ENCODE assay signal across 8 cellular contexts in genomic region chr19:42246143-42246868, GRCh38. TPM values are rescaled to one million over a fixed set of nuclear protein-coding genes. Genes with fewer than 3 reads are reported as not detected.
DNase-seq lines count a peak whose midpoint lies in the region; ATAC-seq and TF ChIP-seq lines count a peak whose summit lies in the region.

No MANE protein-coding gene starts in this region.

- no peak overlapping the region for H3K4me3 ChIP-seq in IMR-90 (ENCODE audit: insufficient read depth, low read depth, low read length)
- H3K4me3 ChIP-seq in heart left ventricle: peak overlapping the region in 1 of 12 donors; percentile 16

- H3K79me1 ChIP-seq in IMR-90 (ENCODE audit: low read depth in 1 of 2, low read length in 2 of 2): peaks cover 6 to 57% of the 10 kb centered on the region in 2 experiments; a peak in 3 of 4 replicates

- H3K14ac ChIP-seq in IMR-90 (replicated peaks; ENCODE audit: low read depth, low read length): no peak overlapping the region; the same call in 1 of the 2 replicates

- POLR2A ChIA-PET in IMR-90 (lab: Charles Lee; ENCODE audit: unreplicated experiment): interaction anchor here (1.0 kb wide), 1 partner anchor 50 kb away, joined by 3 read pairs; no protein-coding TSS in a partner anchor

- no CpG with 5 or more reads among the region's 10 CpGs for WGBS in IMR-90 (ENCODE audit: extremely low coverage in 2 of 2, insufficient read length in 1 of 2), 2 experiments
- 10 to 17% (median 12%) methylated on average over 7 to 10 of the region's 10 CpGs for WGBS in heart left ventricle, 4 donors

- H3K27me3 Mint-ChIP-seq in activated naive CD8-positive, alpha-beta T cell: no peaks in the 10 kb centered on the region
- H3K27me3 Mint-ChIP-seq in progenitor cell of endocrine pancreas: no peaks in the 10 kb centered on the region

- no peak overlapping the region for H2BK120ac ChIP-seq in IMR-90 (ENCODE audit: low read depth, low read length)

- peak overlapping the region; percentile 82 for H2AK5ac ChIP-seq in IMR-90 (ENCODE audit: low read depth, low read length)

- in situ Hi-C loops in IMR-90 (cut with MboI; ENCODE audit: low sequenced_read_pairs): no loop called here

- no peaks in the 10 kb centered on the region for H3K9me3 ChIP-seq in IMR-90 (ENCODE audit: control insufficient read depth, insufficient read depth, low read length)
- H3K9me3 ChIP-seq in heart left ventricle: no peaks in the 10 kb centered on the region

- H2BK5ac ChIP-seq in IMR-90 (ENCODE audit: low read depth, low read length, poor library complexity, severe bottlenecking): peak overlapping the region; percentile 44

- H3K4me1 ChIP-seq in IMR-90 (ENCODE audit: control insufficient read depth, insufficient read depth, low read length): peaks cover 16% of the 10 kb centered on the region
- H3K4me1 ChIP-seq in heart left ventricle: peaks cover 13 to 82% (median 64%) of the 10 kb centered on the region in 12 donors

- BruUV-seq in IMR-90 (replicated peaks; lab: Mats Ljungman, UMichigan): no TSS peak

- no peaks in the 10 kb centered on the region for H3K9me3 Mint-ChIP-seq in activated naive CD8-positive, alpha-beta T cell (ENCODE audit: low read depth)
- H3K9me3 Mint-ChIP-seq in progenitor cell of endocrine pancreas (ENCODE audit: low read depth): no peaks in the 10 kb centered on the region

- H2BK20ac ChIP-seq in IMR-90 (ENCODE audit: low read depth, low read length): no peak overlapping the region

- H3K4me3 Mint-ChIP-seq in activated naive CD8-positive, alpha-beta T cell: no peak overlapping the region
- no peak overlapping the region for H3K4me3 Mint-ChIP-seq in progenitor cell of endocrine pancreas (ENCODE audit: low read depth)

- no peaks in the 10 kb centered on the region for H3K36me3 Mint-ChIP-seq in activated naive CD8-positive, alpha-beta T cell
- H3K36me3 Mint-ChIP-seq in progenitor cell of endocrine pancreas (ENCODE audit: insufficient read depth): peaks cover 3% of the 10 kb centered on the region

- H3K56ac ChIP-seq in IMR-90 (ENCODE audit: extremely low read depth, insufficient read depth, low read length): no peak overlapping the region; the same call in 1 of the 2 replicates

- peak; percentile 90 for TF ChIP-seq CTCF in IMR-90 (conservative IDR thresholded peaks at IDR 0.05; ENCODE audit: low read depth, low read length)
- TF ChIP-seq CTCF in heart left ventricle (IDR thresholded peaks at IDR 0.05): peak; percentile 36 to 81 (median 69)
- peak; percentile 38 for TF ChIP-seq CTCF in progenitor cell of endocrine pancreas (IDR thresholded peaks at IDR 0.05; ENCODE audit: unreplicated experiment)

- H3K27me3 ChIP-seq in IMR-90 (ENCODE audit: control insufficient read depth, insufficient read depth, low read length) (no peaks in the 10 kb centered on the region), heart left ventricle (no peaks in the 10 kb centered on the region)

- H3K18ac ChIP-seq in IMR-90 (ENCODE audit: low read depth, low read length): no peak overlapping the region

- DNase-seq in CD1c-positive myeloid dendritic cell (ENCODE audit: extremely low spot score) (peak; percentile 34), IMR-90 (peak; percentile 83), heart left ventricle (peak; percentile 77 to 87 (median 83)), progenitor cell of endocrine pancreas (ENCODE audit: low spot score, unreplicated experiment) (no peak), NCI-H1436 (lab: John Stamatoyannopoulos, UW) (no peak)

- peak overlapping the region in 1 of 2 experiments; percentile 47; a peak in 1 of 4 replicates for H4K8ac ChIP-seq in IMR-90 (ENCODE audit: low read depth in 2 of 2, low read length in 2 of 2)

- H3K36me3 ChIP-seq in IMR-90 (ENCODE audit: control insufficient read depth, insufficient read depth, low read length) (peaks cover 15% of the 10 kb centered on the region), heart left ventricle (peaks cover 0 to 31% (median 19%) of the 10 kb centered on the region in 9 donors)

- peak overlapping the region; percentile 51 for H3K4ac ChIP-seq in IMR-90 (ENCODE audit: low read depth, low read length)

- peak overlapping the region; percentile 13 for H2AFZ ChIP-seq in IMR-90 (replicated peaks; ENCODE audit: low read length, poor library complexity)

- H4K5ac ChIP-seq in IMR-90 (ENCODE audit: low read depth, low read length): 0 out of 2 replicates have a peak overlapping the region, but pooled peaks have one; percentile 19

- peak overlapping the region; percentile 91 for H2AK9ac ChIP-seq in IMR-90 (replicated peaks; ENCODE audit: low read depth, low read length, poor library complexity)

- H3K9me1 ChIP-seq in IMR-90 (ENCODE audit: insufficient read depth, low read length): no peaks in the 10 kb centered on the region; the same call in 1 of the 2 replicates

- H3K4me2 ChIP-seq in IMR-90 (ENCODE audit: low read depth, low read length): 0 out of 2 replicates have a peak overlapping the region, but pooled peaks have one; percentile 7

- ATAC-seq in IMR-90 (ENCODE audit: low read depth) (no peak), heart left ventricle (peak in 2 of 4 donors; percentile 3 to 5), GM19328 (IDR thresholded peaks at IDR 0.05; ENCODE audit: unreplicated experiment) (no peak), HG03139 (IDR thresholded peaks at IDR 0.05; ENCODE audit: unreplicated experiment) (no peak)

- CTCF ChIA-PET in IMR-90 (lab: Yijun Ruan, JAX): interaction anchor here (0.6 to 5.0 kb wide), 5 partner anchors 24 to 1047 kb away, joined by 3 to 29 read pairs (median 3); no protein-coding TSS in a partner anchor

- peak overlapping the region; percentile 18 for H3K23ac ChIP-seq in IMR-90 (ENCODE audit: low read depth, low read length)

- peak overlapping the region; percentile 35; the same call in 1 of the 2 replicates for H3K9ac ChIP-seq in IMR-90 (ENCODE audit: low read depth, low read length)

- intact Hi-C loops in IMR-90 (cut with micrococcal nuclease): loop anchor here (1.0 kb wide), 3 partner anchors 33 to 79 kb away; partner anchors contain the start of gene MEGF8
- intact Hi-C loops in heart left ventricle (cut with DNase I): loop anchor here in 9 of 10 donors (1.0 to 10.0 kb wide), 7 partner anchors 32 to 178 kb away; partner anchors contain the start of genes LIPE (in 2 of the 9) and MEGF8 (in 1 of the 9)

- peaks cover 34% of the 10 kb centered on the region for H3K4me1 Mint-ChIP-seq in activated naive CD8-positive, alpha-beta T cell (ENCODE audit: low read depth)
- H3K4me1 Mint-ChIP-seq in progenitor cell of endocrine pancreas (ENCODE audit: low read depth): peaks cover 20% of the 10 kb centered on the region

- peaks cover 33% of the 10 kb centered on the region for H4K20me1 ChIP-seq in IMR-90 (ENCODE audit: insufficient read depth, low read length)

- dilution Hi-C loops in IMR-90 (cut with HindIII; ENCODE audit: low sequenced_read_pairs, unreplicated experiment): no loop called here

- no peak for TF ChIP-seq POLR2A in IMR-90 (IDR thresholded peaks at IDR 0.05; ENCODE audit: low read depth, low read length)
- TF ChIP-seq POLR2A in heart left ventricle (IDR thresholded peaks at IDR 0.05): no peak

- H4K91ac ChIP-seq in IMR-90 (ENCODE audit: insufficient read depth, low read depth, low read length): no peak overlapping the region; the same call in 1 of the 2 replicates

- H3K27ac Mint-ChIP-seq in activated naive CD8-positive, alpha-beta T cell: peak overlapping the region; percentile 28
- H3K27ac Mint-ChIP-seq in progenitor cell of endocrine pancreas: peak overlapping the region; percentile 76

- H2BK15ac ChIP-seq in IMR-90 (ENCODE audit: low read depth, low read length): no peak overlapping the region

- H3K27ac ChIP-seq in IMR-90 (ENCODE audit: insufficient read depth, low read length) (peak overlapping the region; percentile 24), heart left ventricle (peak overlapping the region in 11 of 12 donors; percentile 24 to 100 (median 58))

- peak; percentile 91 for TF ChIP-seq RAD21 in IMR-90 (IDR thresholded peaks at IDR 0.05; ENCODE audit: low read length)

TF ChIP-seq in IMR-90, 13 proteins besides CTCF, POLR2A, EP300 and RAD21 (continues in another document):
- TF ChIP-seq MAZ (IDR thresholded peaks at IDR 0.05; ENCODE audit: borderline replicate concordance, low read depth, low read length) (peak; percentile 100), SMC3 (IDR thresholded peaks at IDR 0.05; ENCODE audit: low read depth, low read length) (peak; percentile 93)

RNA-seq across cellular contexts. Expression of gene GSK3A, which starts 3.9 kb away (rescaled TPM):
- total RNA-seq in IMR-90 (2012; rRNA removed): 6.9 and 8.1 TPM in 2 replicates
- 41.4 and 43.3 TPM in 2 replicates for polyA plus RNA-seq in IMR-90 (2012; rRNA removed)
- 24.3 and 37.8 TPM in 2 replicates for polyA plus RNA-seq in IMR-90 (2012; cell fraction: cytosol; rRNA removed)
- polyA plus RNA-seq in IMR-90 (2012; cell fraction: nucleus; rRNA removed; ENCODE audit: low replicate concordance): 37.0 and 39.0 TPM in 2 replicates
- total RNA-seq in heart left ventricle: 10 to 100 TPM; 22.5 to 46.9 (median 36.8) TPM
- 10 to 100 TPM; 51.6 to 76.5 TPM for polyA plus RNA-seq in heart left ventricle
- total RNA-seq in progenitor cell of endocrine pancreas: 53.0 and 54.7 TPM in 2 replicates

RNA-seq across cellular contexts. Expression of gene ERF, which starts 8.6 kb away (rescaled TPM):
- 5.2 and 6.1 TPM in 2 replicates for total RNA-seq in IMR-90 (2012; rRNA removed)
- polyA plus RNA-seq in IMR-90 (2012; rRNA removed): 32.4 and 50.9 TPM in 2 replicates
- polyA plus RNA-seq in IMR-90 (2012; cell fraction: cytosol; rRNA removed): 21.0 and 43.3 TPM in 2 replicates
- polyA plus RNA-seq in IMR-90 (2012; cell fraction: nucleus; rRNA removed; ENCODE audit: low replicate concordance): 185 and 200 TPM in 2 replicates
- 10 to 100 TPM; 26.1 to 49.7 (median 35.5) TPM for total RNA-seq in heart left ventricle
- polyA plus RNA-seq in heart left ventricle: 10 to 100 TPM; 31.9 to 45.4 TPM
- total RNA-seq in progenitor cell of endocrine pancreas: 106 and 111 TPM in 2 replicates

RNA-seq across cellular contexts. Expression of gene CIC, which starts 22.7 kb away (rescaled TPM):
- total RNA-seq in IMR-90 (2012; rRNA removed): 1.8 and 2.5 TPM in 2 replicates
- 23.2 and 27.3 TPM in 2 replicates for polyA plus RNA-seq in IMR-90 (2012; rRNA removed)
- 20.0 and 22.5 TPM in 2 replicates for polyA plus RNA-seq in IMR-90 (2012; cell fraction: cytosol; rRNA removed)
- 50.1 and 139 TPM in 2 replicates for polyA plus RNA-seq in IMR-90 (2012; cell fraction: nucleus; rRNA removed; ENCODE audit: low replicate concordance)
- 10 to 100 TPM; 25.5 to 54.8 (median 35.8) TPM for total RNA-seq in heart left ventricle
- 10 to 100 TPM; 27.1 to 27.5 TPM for polyA plus RNA-seq in heart left ventricle
- total RNA-seq in progenitor cell of endocrine pancreas: 86.0 and 87.2 TPM in 2 replicates

RNA-seq across cellular contexts. Expression of gene ZNF526, which starts 26.2 kb away (rescaled TPM):
- total RNA-seq in IMR-90 (2012; rRNA removed) (13.6 and 14.2 TPM in 2 replicates), heart left ventricle (1 to 10 TPM; 3.9 to 7.2 (median 5.8) TPM), progenitor cell of endocrine pancreas (17.6 and 21.1 TPM in 2 replicates)
- polyA plus RNA-seq in IMR-90 (2012; rRNA removed) (6.8 and 7.3 TPM in 2 replicates), heart left ventricle (1 to 10 TPM; 3.3 to 5.4 TPM)
- polyA plus RNA-seq in IMR-90 (2012; cell fraction: cytosol; rRNA removed): 3.2 and 6.0 TPM in 2 replicates
- polyA plus RNA-seq in IMR-90 (2012; cell fraction: nucleus; rRNA removed; ENCODE audit: low replicate concordance): 5.4 and 9.9 TPM in 2 replicates

RNA-seq across cellular contexts. Expression of gene DEDD2, which starts 28.8 kb away (rescaled TPM):
- total RNA-seq in IMR-90 (2012; rRNA removed) (8.1 and 8.2 TPM in 2 replicates), heart left ventricle (10 to 100 TPM; 11.1 to 24.1 (median 17.2) TPM), progenitor cell of endocrine pancreas (35.7 and 38.3 TPM in 2 replicates)
- polyA plus RNA-seq in IMR-90 (2012; rRNA removed) (21.0 and 26.1 TPM in 2 replicates), heart left ventricle (10 to 100 TPM; 12.6 to 18.3 TPM)
- 28.9 and 45.6 TPM in 2 replicates for polyA plus RNA-seq in IMR-90 (2012; cell fraction: cytosol; rRNA removed)
- polyA plus RNA-seq in IMR-90 (2012; cell fraction: nucleus; rRNA removed; ENCODE audit: low replicate concordance): 21.5 and 40.6 TPM in 2 replicates

Comparison
In these comparisons a context has a peak if more than half of its experiments do, and no peak if none do; other contexts are left out.
1. DNase-seq: peak in CD1c-positive myeloid dendritic cell (single experiment), IMR-90 (single experiment) and heart left ventricle (5 of 5); none in progenitor cell of endocrine pancreas (single experiment) and NCI-H1436 (single experiment).
2. CTCF ChIP-seq: peak in every context shown above with its lines; median percentile 90 in IMR-90; 69 in heart left ventricle; 38 in progenitor cell of endocrine pancreas.